1 cellular context compared by ENCODE assay signal in the genomic region with DNA sequence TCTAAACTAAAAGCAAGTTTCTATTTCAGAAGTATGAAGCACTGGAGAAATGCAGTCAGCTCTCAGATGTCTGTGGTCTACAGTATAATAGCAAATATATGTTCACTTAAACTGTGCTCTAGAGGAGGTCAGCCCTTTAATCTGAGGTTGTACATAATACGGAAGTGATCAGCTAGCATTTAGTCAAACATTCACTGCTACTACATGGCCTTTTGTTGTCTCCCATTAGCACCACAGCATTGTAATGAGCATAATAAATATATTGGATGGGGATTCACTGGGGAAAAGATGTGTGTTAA.
TF ChIP-seq lines count a peak whose summit lies in the region.

No MANE protein-coding gene starts in this region.

TF ChIP-seq in HCT116, 20 proteins besides CTCF, POLR2A, EP300 and RAD21:
- 0 out of 2 replicates have a peak, but pooled peaks have one; percentile 1 for TF ChIP-seq FOSL1 (IDR thresholded peaks at IDR 0.05; ENCODE audit: low read depth)
- TF ChIP-seq SRF (IDR thresholded peaks at IDR 0.05; ENCODE audit: low read depth), result no peak
- TF ChIP-seq CEBPB (IDR thresholded peaks at IDR 0.05; ENCODE audit: low read depth), result no peak
